Comparison of ENCODE assay signal across 34 cellular contexts in the genomic region with DNA sequence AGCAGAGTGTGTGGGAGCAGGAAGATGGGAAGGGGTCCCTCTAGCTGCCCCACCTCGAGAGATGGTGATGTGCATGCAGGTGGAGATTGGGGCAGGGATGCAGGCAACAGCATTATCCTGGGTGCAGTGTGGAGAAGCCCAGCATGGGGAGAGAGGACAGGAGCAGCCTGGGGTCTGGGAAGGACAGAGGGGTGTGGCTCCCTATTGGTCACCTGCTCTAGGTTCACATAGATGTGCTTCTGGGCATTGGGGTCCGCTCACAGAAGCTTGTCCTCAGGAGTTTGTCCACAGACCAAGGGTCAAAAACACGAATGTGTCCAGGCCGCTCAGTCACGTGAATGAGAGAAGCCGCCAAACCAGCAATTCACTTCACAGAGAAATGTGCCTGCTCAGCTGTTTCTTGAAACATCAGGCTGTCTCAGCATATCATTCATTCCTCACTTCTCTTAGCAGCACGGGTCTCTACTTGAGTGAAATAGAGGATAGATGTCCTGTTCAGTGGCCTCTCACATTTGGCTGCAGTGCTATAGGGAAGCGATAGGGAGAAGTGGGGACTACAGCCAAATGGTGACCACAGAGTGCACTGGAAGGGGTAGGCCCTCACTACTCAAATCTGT. TPM values are rescaled to one million over a fixed set of nuclear protein-coding genes. Genes with fewer than 3 reads are reported as not detected.
DNase-seq lines count a peak whose midpoint lies in the region; ATAC-seq, FAIRE-seq and TF ChIP-seq lines count a peak whose summit lies in the region.
"Had no signal": no experiment of that assay in that cellular context is flagged by ENCODE, and none has a peak within 500 bp of the region (broad histone marks: within the 10 kb centered on the region; RNA-seq: fewer than 3 reads in every experiment).

No MANE protein-coding gene starts in this region.

- CTCF ChIA-PET in IMR-90 (lab: Yijun Ruan, JAX) (no interaction called here), HepG2 (lab: Yijun Ruan, JAX; ENCODE audit: low intra/inter-chr PET ratio, low total read pairs) (no interaction called here)

- H3K27ac ChIP-seq in IMR-90 (ENCODE audit: insufficient read depth, low read length) (no peak overlapping the region), HepG2 (ENCODE audit: extremely low read length, insufficient read depth, low read length) (no peak overlapping the region), trophoblast cell (ENCODE audit: low read depth, low read length) (no peak overlapping the region)
- H3K27ac ChIP-seq: adrenal gland, uterus had no signal

- dilution Hi-C loops in IMR-90 (cut with HindIII; ENCODE audit: low sequenced_read_pairs, unreplicated experiment), result no loop called here

- in situ Hi-C loops in IMR-90 (cut with MboI; ENCODE audit: low sequenced_read_pairs), result no loop called here
- in situ Hi-C loops in HepG2 (cut with HindIII; ENCODE audit: extremely low pct_ligation_motif_present, low pct_unique_long_range_greater_than_20kb), result loop anchor here (5.0 kb wide), 1 partner anchor 395 kb away; no protein-coding TSS in a partner anchor

- H4K91ac ChIP-seq in IMR-90 (ENCODE audit: insufficient read depth, low read depth, low read length), result no peak overlapping the region
- H4K91ac ChIP-seq in trophoblast cell (ENCODE audit: low read depth, low read length), result no peak overlapping the region

- BruUV-seq in IMR-90 (replicated peaks; lab: Mats Ljungman, UMichigan) (no TSS peak), HepG2 (replicated peaks; lab: Mats Ljungman, UMichigan) (no TSS peak)

- intact Hi-C loops in IMR-90 (cut with micrococcal nuclease) (no loop called here), HepG2 (cut with micrococcal nuclease; ENCODE audit: unreplicated experiment) (no loop called here)

- H3K36me3 ChIP-seq in IMR-90 (ENCODE audit: control insufficient read depth, insufficient read depth, low read length), result no peaks in the 10 kb centered on the region
- no peaks in the 10 kb centered on the region for H3K36me3 ChIP-seq in HepG2 (replicated peaks in 1 of 2; ENCODE audit: control insufficient read depth in 1 of 2, insufficient read depth in 2 of 2, low read length in 2 of 2)
- H3K36me3 ChIP-seq in trophoblast cell (ENCODE audit: control insufficient read depth in 1 of 2, insufficient read depth in 2 of 2, low read length in 2 of 2), result peaks cover 10 to 33% of the 10 kb centered on the region in 2 experiments
- H3K36me3 ChIP-seq: adrenal gland, uterus had no signal

- no peaks in the 10 kb centered on the region for H3K9me1 ChIP-seq in IMR-90 (ENCODE audit: insufficient read depth, low read length)

- TF ChIP-seq RAD21 in IMR-90 (IDR thresholded peaks at IDR 0.05; ENCODE audit: low read length) (no peak), HepG2 (CRISPR knock-in tag; IDR thresholded peaks at IDR 0.05) (no peak)

- TF ChIP-seq EP300 in HepG2 (IDR thresholded peaks at IDR 0.05; ENCODE audit: low read depth in 2 of 2, low read length in 2 of 2) (no peak), HepG2 (CRISPR knock-in tag; IDR thresholded peaks at IDR 0.05; ENCODE audit: borderline replicate concordance) (no peak)

- POLR2A ChIA-PET in IMR-90 (lab: Charles Lee; ENCODE audit: unreplicated experiment) (no interaction called here), HepG2 (lab: Yijun Ruan, JAX) (interaction anchor here (0.8 kb wide), 1 partner anchor 331 kb away, joined by 3 read pairs; no protein-coding TSS in a partner anchor)

- ATAC-seq in IMR-90 (ENCODE audit: low read depth), result no peak
- peak; percentile 26 for ATAC-seq in esophagus mucosa
- no peak; the same call in 2 of the 3 replicates for ATAC-seq in HepG2
- ATAC-seq in GM21360 (IDR thresholded peaks at IDR 0.05; ENCODE audit: unreplicated experiment), result no peak
- ATAC-seq: activated T-helper 17 cell treated with anti-CD3 and anti-CD28 coated beads, Interleukin-2, amount 50 U/mL, for 72 hours; naive thymus-derived CD8-positive, alpha-beta T cell; Panc1; stimulated activated naive CD8-positive, alpha-beta T cell treated with anti-CD3 and anti-CD28 coated beads, Interleukin-15, Interleukin-2, amounts not matched to agents 100 U/mL and 50 U/mL, for 24 hours had no signal

- no peak overlapping the region for H3K18ac ChIP-seq in IMR-90 (ENCODE audit: low read depth, low read length)
- no peak overlapping the region for H3K18ac ChIP-seq in trophoblast cell (ENCODE audit: low read length)

- no peak overlapping the region for H3K4me2 ChIP-seq in IMR-90 (ENCODE audit: low read depth, low read length)
- no peak overlapping the region for H3K4me2 ChIP-seq in HepG2 (ENCODE audit: low read depth, low read length)
- no peak overlapping the region for H3K4me2 ChIP-seq in trophoblast cell (ENCODE audit: low read length)

- H3K4me3 ChIP-seq in IMR-90 (ENCODE audit: insufficient read depth, low read depth, low read length), result no peak overlapping the region
- H3K4me3 ChIP-seq in HepG2 (replicated peaks in 1 of 3; ENCODE audit: insufficient read depth in 1 of 3, low read depth in 2 of 3, low read length in 3 of 3), result no peak overlapping the region
- H3K4me3 ChIP-seq in trophoblast cell (ENCODE audit: low read depth, low read length), result peak overlapping the region; percentile 4
- H3K4me3 ChIP-seq: adrenal gland, dorsolateral prefrontal cortex, uterus had no signal

- H2BK5ac ChIP-seq in IMR-90 (ENCODE audit: low read depth, low read length, poor library complexity, severe bottlenecking), result no peak overlapping the region
- no peak overlapping the region for H2BK5ac ChIP-seq in trophoblast cell (ENCODE audit: low read depth, low read length, poor library complexity)

- H3K9me3 ChIP-seq in IMR-90 (ENCODE audit: control insufficient read depth, insufficient read depth, low read length), result no peaks in the 10 kb centered on the region
- no peaks in the 10 kb centered on the region for H3K9me3 ChIP-seq in HepG2 (ENCODE audit: low read length)
- H3K9me3 ChIP-seq in trophoblast cell (ENCODE audit: insufficient read depth, low read depth, low read length), result no peaks in the 10 kb centered on the region
- H3K9me3 ChIP-seq: adrenal gland, BE2C, uterus had no signal

- no peak overlapping the region for H4K12ac ChIP-seq in trophoblast cell (ENCODE audit: low read depth, low read length)

- WGBS in IMR-90 (ENCODE audit: extremely low coverage in 2 of 2, insufficient read length in 1 of 2), 2 experiments, result 53% methylated on average over 3 of the region's 8 CpGs; no CpG with 5 or more reads in 1 of the 2 experiments
- 13% methylated on average over 6 of the region's 8 CpGs for WGBS in HepG2 (ENCODE audit: low lambda C conversion rate)
- no CpG with 5 or more reads among the region's 8 CpGs for WGBS in trophoblast cell (ENCODE audit: extremely low coverage, insufficient coverage, insufficient read length)

- H4K20me1 ChIP-seq in IMR-90 (ENCODE audit: insufficient read depth, low read length) (no peaks in the 10 kb centered on the region), HepG2 (ENCODE audit: insufficient read depth, low read length) (no peaks in the 10 kb centered on the region)

- H4K8ac ChIP-seq in IMR-90 (ENCODE audit: low read depth in 2 of 2, low read length in 2 of 2) (no peak overlapping the region), trophoblast cell (ENCODE audit: low read depth, low read length) (no peak overlapping the region)

- H3K23ac ChIP-seq in IMR-90 (ENCODE audit: low read depth, low read length), result no peak overlapping the region
- no peak overlapping the region for H3K23ac ChIP-seq in trophoblast cell (ENCODE audit: low read length)

- H2AK5ac ChIP-seq in IMR-90 (ENCODE audit: low read depth, low read length) (no peak overlapping the region), trophoblast cell (ENCODE audit: low read length) (no peak overlapping the region)

- H2AK9ac ChIP-seq in IMR-90 (replicated peaks; ENCODE audit: low read depth, low read length, poor library complexity), result no peak overlapping the region

- H3K27me3 ChIP-seq in IMR-90 (ENCODE audit: control insufficient read depth, insufficient read depth, low read length) (peaks cover 11% of the 10 kb centered on the region), HepG2 (ENCODE audit: control insufficient read depth in 1 of 2, insufficient read depth in 2 of 2, low read length in 2 of 2) (peaks cover 3 to 4% of the 10 kb centered on the region in 2 experiments; a peak in 2 of 5 replicates), trophoblast cell (ENCODE audit: insufficient read depth, low read length) (no peaks in the 10 kb centered on the region)
- H3K27me3 ChIP-seq: adrenal gland, BE2C, dorsolateral prefrontal cortex, uterus had no signal

- H3K79me2 ChIP-seq in HepG2 (ENCODE audit: insufficient read depth, low read length) (no peaks in the 10 kb centered on the region), trophoblast cell (ENCODE audit: control insufficient read depth, insufficient read depth, low read length, poor library complexity) (no peaks in the 10 kb centered on the region)

- TF ChIP-seq POLR2A in IMR-90 (IDR thresholded peaks at IDR 0.05; ENCODE audit: low read depth, low read length), result no peak
- TF ChIP-seq POLR2A in HepG2 (IDR thresholded peaks at IDR 0.05; ENCODE audit: insufficient read depth in 1 of 2, low read depth in 2 of 2, low read length in 2 of 2), result no peak

- no peak for FAIRE-seq in HepG2 (lab: Jason Lieb, UNC)
- FAIRE-seq: frontal cortex, GM18507 had no signal

- H3K4ac ChIP-seq in IMR-90 (ENCODE audit: low read depth, low read length) (no peak overlapping the region), trophoblast cell (ENCODE audit: low read depth, low read length) (no peak overlapping the region)

- H2BK12ac ChIP-seq in trophoblast cell (ENCODE audit: low read length), result no peak overlapping the region

- H4K5ac ChIP-seq in IMR-90 (ENCODE audit: low read depth, low read length), result no peak overlapping the region

- no peak overlapping the region for H2BK15ac ChIP-seq in IMR-90 (ENCODE audit: low read depth, low read length)

- no peaks in the 10 kb centered on the region for H3K4me1 ChIP-seq in IMR-90 (ENCODE audit: control insufficient read depth, insufficient read depth, low read length)
- H3K4me1 ChIP-seq in HepG2 (ENCODE audit: insufficient read depth, low read length), result peaks cover 20% of the 10 kb centered on the region; the same call in 1 of the 2 replicates
- H3K4me1 ChIP-seq in trophoblast cell (ENCODE audit: control insufficient read depth in 1 of 2, insufficient read depth in 2 of 2, low read length in 2 of 2), result peaks cover 3 to 4% of the 10 kb centered on the region in 2 experiments
- H3K4me1 ChIP-seq: BE2C, uterus had no signal

- TF ChIP-seq CTCF in IMR-90 (conservative IDR thresholded peaks at IDR 0.05; ENCODE audit: low read depth, low read length), result no peak
- no peak for TF ChIP-seq CTCF in HepG2 (CRISPR knock-in tag; IDR thresholded peaks at IDR 0.05)

- H2BK120ac ChIP-seq in IMR-90 (ENCODE audit: low read depth, low read length) (no peak overlapping the region), trophoblast cell (ENCODE audit: insufficient read depth, low read length, poor library complexity) (no peak overlapping the region)

- DNase-seq in IMR-90 (no peak), HepG2 (ENCODE audit: low spot score) (no peak), trophoblast cell (no peak), C1 segment of cervical spinal cord (lab: John Stamatoyannopoulos, UW) (no peak), Ammon's horn (ENCODE audit: low spot score) (no peak)
- DNase-seq in activated T-cell treated with anti-CD3 and anti-CD28 coated beads, Interleukin-2, amount 50 U/mL, for 48 hours, result no peak
- DNase-seq: ACHN; activated CD4-positive, alpha-beta memory T cell treated with anti-CD3 and anti-CD28 coated beads, Interleukin-2, amount 10 ng/mL, durations not matched to agents 7 days and 5 days; activated CD8-positive, alpha-beta memory T cell treated with anti-CD3 and anti-CD28 coated beads, Interleukin-2, amount 50 U/mL, for 48 hours; activated naive CD4-positive, alpha-beta T cell treated with anti-CD3 and anti-CD28 coated beads, Interleukin-2, amount 10 ng/mL, durations not matched to agents 7 days and 5 days; BE2C; CD8-positive, alpha-beta memory T cell; cerebellar nuclear complex; DMS 273 treated with DMSO at 0.1 percent for 48 hours; dorsolateral prefrontal cortex; hippocampal formation; Kasumi-1; midbrain; naive thymus-derived CD8-positive, alpha-beta T cell; NCI-H1417; NCI-H2029 treated with DMSO at 0.1 percent for 48 hours; NCI-H2227 treated with DMSO at 0.1 percent for 48 hours; NCI-H526 treated with DMSO at 0.1 percent for 48 hours; occipital lobe; stimulated activated CD4-positive, alpha-beta T cell treated with anti-CD3 and anti-CD28 coated beads, Interleukin-2, amount 100 ng/mL, for 24 hours; stimulated activated naive CD8-positive, alpha-beta T cell treated with anti-CD3 and anti-CD28 coated beads, Interleukin-15, Interleukin-2, amounts not matched to agents 100 U/mL and 50 U/mL, for 24 hours; uterus had no signal

- no peak overlapping the region for H3K56ac ChIP-seq in IMR-90 (ENCODE audit: extremely low read depth, insufficient read depth, low read length)

- H3K79me1 ChIP-seq in IMR-90 (ENCODE audit: low read depth in 1 of 2, low read length in 2 of 2), result no peaks in the 10 kb centered on the region
- H3K79me1 ChIP-seq in trophoblast cell (ENCODE audit: low read length), result no peaks in the 10 kb centered on the region

- no peak overlapping the region for H3K14ac ChIP-seq in IMR-90 (replicated peaks; ENCODE audit: low read depth, low read length)
- no peak overlapping the region for H3K14ac ChIP-seq in trophoblast cell (ENCODE audit: low read length)

- no peak overlapping the region for H2BK20ac ChIP-seq in IMR-90 (ENCODE audit: low read depth, low read length)

- H2AFZ ChIP-seq in IMR-90 (replicated peaks; ENCODE audit: low read length, poor library complexity) (no peak overlapping the region), HepG2 (ENCODE audit: low read length) (no peak overlapping the region), trophoblast cell (ENCODE audit: insufficient read depth, low read length, poor library complexity) (no peak overlapping the region)

- H3K9ac ChIP-seq in IMR-90 (ENCODE audit: low read depth, low read length), result no peak overlapping the region
- no peak overlapping the region for H3K9ac ChIP-seq in HepG2 (ENCODE audit: insufficient read depth, low read depth, low read length)
- H3K9ac ChIP-seq in trophoblast cell (ENCODE audit: low read length), result no peak overlapping the region

RNA-seq across cellular contexts. Expression of gene SLC29A3, which starts 11.5 kb away (rescaled TPM):
- total RNA-seq in IMR-90 (2012; rRNA removed), result 0.72 and 0.83 TPM in 2 replicates
- polyA plus RNA-seq in IMR-90 (2012; rRNA removed), result 3.0 and 3.8 TPM in 2 replicates
- polyA plus RNA-seq in IMR-90 (2012; cell fraction: cytosol; rRNA removed), result 0.79 and 3.2 TPM in 2 replicates
- 1.6 and 2.4 TPM in 2 replicates for polyA plus RNA-seq in IMR-90 (2012; cell fraction: nucleus; rRNA removed; ENCODE audit: low replicate concordance)
- total RNA-seq in esophagus mucosa, result 0.92 TPM
- total RNA-seq in HepG2 (2016; rRNA removed; fragmentation: Illumina TruSeq; extraction: Trizol), result 5.3 and 8.6 TPM in 2 replicates
- total RNA-seq in HepG2 (2016; cell fraction: cytosol; rRNA removed; fragmentation: Illumina TruSeq; extraction: Trizol; ENCODE audit: low read depth), result 3.3 and 4.1 TPM in 2 replicates
- 5.0 and 9.4 TPM in 2 replicates for total RNA-seq in HepG2 (2016; cell fraction: insoluble cytoplasmic fraction; rRNA removed; fragmentation: Illumina TruSeq; extraction: Trizol)
- 6.3 and 7.6 TPM in 2 replicates for total RNA-seq in HepG2 (2016; cell fraction: membrane; rRNA removed; fragmentation: Illumina TruSeq; extraction: Trizol)
- total RNA-seq in HepG2 (2016; cell fraction: nucleus; rRNA removed; fragmentation: Illumina TruSeq; extraction: Trizol), result 9.6 and 10.1 TPM in 2 replicates
- 11.8 and 14.4 TPM in 2 replicates for polyA plus RNA-seq in HepG2 (2011; rRNA removed)
- polyA plus RNA-seq in HepG2 (2011; cell fraction: cytosol; rRNA removed), result 11.4 and 13.2 TPM in 2 replicates
- 10.9 and 11.3 TPM in 2 replicates for polyA plus RNA-seq in HepG2 (2011; cell fraction: nucleus; rRNA removed)
- polyA plus RNA-seq in HepG2 (2012), result 13.5 and 17.5 TPM in 2 replicates
- 5.1 and 5.8 TPM in 2 replicates for polyA plus RNA-seq in HepG2 (2016; cell fraction: cytosol; fragmentation: Illumina TruSeq; extraction: Trizol; ENCODE audit: low read depth)
- polyA plus RNA-seq in HepG2 (2016; cell fraction: insoluble cytoplasmic fraction; fragmentation: Illumina TruSeq; extraction: Trizol; ENCODE audit: low read depth), result 6.5 and 10.2 TPM in 2 replicates
- polyA plus RNA-seq in HepG2 (2016; cell fraction: membrane; fragmentation: Illumina TruSeq; extraction: Trizol; ENCODE audit: low read depth), result 8.9 and 9.6 TPM in 2 replicates
- polyA plus RNA-seq in HepG2 (2016; cell fraction: nucleus; fragmentation: Illumina TruSeq; extraction: Trizol; ENCODE audit: insufficient read depth, low read depth), result 19.0 and 21.6 TPM in 2 replicates
- polyA minus RNA-seq in HepG2 (2011; rRNA and poly(A)+ RNA removed; ENCODE audit: low replicate concordance), result 18.5 and 33.8 TPM in 2 replicates
- 8.6 and 10.2 TPM in 2 replicates for polyA minus RNA-seq in HepG2 (2011; cell fraction: cytosol; rRNA and poly(A)+ RNA removed)
- polyA minus RNA-seq in HepG2 (2011; cell fraction: nucleus; rRNA and poly(A)+ RNA removed), result 11.1 and 12.4 TPM in 2 replicates
- polyA plus RNA-seq in trophoblast cell (2013), result 6.4 and 6.8 TPM in 2 replicates
